Comparison of ENCODE assay signal across 15 cellular contexts in the genomic region with DNA sequence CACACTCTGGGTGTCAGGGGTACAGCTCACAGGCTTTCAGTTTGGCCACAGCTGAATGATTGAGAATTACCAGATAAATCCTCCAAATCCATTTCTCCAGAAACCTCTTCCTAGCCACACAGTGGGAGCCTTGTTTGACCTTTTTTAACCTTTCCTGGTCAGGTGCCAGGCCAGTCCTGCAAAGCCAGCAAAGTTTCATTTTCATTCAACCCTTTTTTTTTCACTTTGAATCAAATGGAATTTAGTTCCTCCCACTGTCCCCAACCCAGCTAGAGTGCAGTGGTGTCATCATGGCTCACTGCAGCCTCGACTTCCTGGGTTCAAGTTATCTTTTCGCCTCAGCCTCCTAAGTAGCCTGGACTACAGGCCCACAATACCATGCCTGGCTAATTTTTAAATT.
"Had no signal": no experiment of that assay in that cellular context is flagged by ENCODE, and none has a peak within 500 bp of the region (broad histone marks: within the 10 kb centered on the region; RNA-seq: fewer than 3 reads in every experiment).

No MANE protein-coding gene starts in this region.

- FAIRE-seq: frontal cortex, keratinocyte had no signal

- H3K27ac ChIP-seq: heart right ventricle, left ventricle myocardium inferior, thoracic aorta had no signal

- H3K9me3 ChIP-seq: heart right ventricle, left ventricle myocardium inferior, thoracic aorta had no signal

- DNase-seq: activated naive CD4-positive, alpha-beta T cell treated with Interleukin-2 at 50 U/mL for 16 hours; cortex of kidney; effector CD8-positive, alpha-beta T cell; left ventricle myocardium inferior; mesenchymal stem cell; nephron progenitor cell; stimulated activated CD4-positive, alpha-beta T cell treated with anti-CD3 and anti-CD28 coated beads, Interleukin-12 subunit alpha, Interleukin-12 subunit beta, amount 100 ng/mL, for 4 hours; stimulated activated CD4-positive, alpha-beta T cell treated with anti-CD3 and anti-CD28 coated beads, Interleukin-4, amount 100 ng/mL, for 1 hour; stimulated activated naive CD8-positive, alpha-beta T cell treated with anti-CD3 and anti-CD28 coated beads, Interleukin-15, amount 100 ng/mL, for 72 hours had no signal

- H3K9me3 Mint-ChIP-seq: activated T-cell treated with anti-CD3 and anti-CD28 coated beads, Interleukin-2, amount 50 U/mL, for 72 hours; nephron progenitor cell had no signal

- H3K27ac Mint-ChIP-seq: activated T-cell treated with anti-CD3 and anti-CD28 coated beads, Interleukin-2, amount 50 U/mL, for 72 hours; nephron progenitor cell had no signal

- H3K27me3 ChIP-seq: heart right ventricle had no signal

- ATAC-seq: activated CD4-positive, CD25-positive, alpha-beta regulatory T cell treated with anti-CD3 and anti-CD28 coated beads, Interleukin-2, amount 50 U/mL, for 24 hours; heart right ventricle; stimulated activated naive CD8-positive, alpha-beta T cell treated with anti-CD3 and anti-CD28 coated beads, Interleukin-15, amount 100 ng/mL, for 72 hours had no signal

- H3K4me1 Mint-ChIP-seq: nephron progenitor cell; stimulated activated naive CD8-positive, alpha-beta T cell treated with anti-CD3 and anti-CD28 coated beads, Interleukin-15, amount 100 ng/mL, for 72 hours had no signal

- H3K27me3 Mint-ChIP-seq: stimulated activated naive CD8-positive, alpha-beta T cell treated with anti-CD3 and anti-CD28 coated beads, Interleukin-15, amount 100 ng/mL, for 72 hours had no signal

- H3K4me3 ChIP-seq: heart right ventricle, left ventricle myocardium inferior, thoracic aorta had no signal

- H3K4me3 Mint-ChIP-seq: activated T-cell treated with anti-CD3 and anti-CD28 coated beads, Interleukin-2, amount 50 U/mL, for 72 hours; nephron progenitor cell; stimulated activated naive CD8-positive, alpha-beta T cell treated with anti-CD3 and anti-CD28 coated beads, Interleukin-15, amount 100 ng/mL, for 72 hours had no signal
